Comparison of ENCODE assay signal across 8 cellular contexts in genomic region chr1:151534662-151535278, GRCh38. TPM values are rescaled to one million over a fixed set of nuclear protein-coding genes. Genes with fewer than 3 reads are reported as not detected.
DNase-seq lines count a peak whose midpoint lies in the region; ATAC-seq and TF ChIP-seq lines count a peak whose summit lies in the region.

No MANE protein-coding gene starts in this region.

- ATAC-seq in omental fat pad (ENCODE audit: low FRiP score) (no peak), HG03432 (IDR thresholded peaks at IDR 0.05; ENCODE audit: unreplicated experiment) (no peak)

- peak; percentile 99 for TF ChIP-seq CTCF in fibroblast of the aortic adventitia (IDR thresholded peaks at IDR 0.05; ENCODE audit: insufficient read depth, low read length)
- peak in 1 of 3 donors; percentile 33 for TF ChIP-seq CTCF in omental fat pad (IDR thresholded peaks at IDR 0.05)
- peak; percentile 73 to 84 for TF ChIP-seq CTCF in tibial artery (IDR thresholded peaks at IDR 0.05)

- H3K9me3 ChIP-seq in tibial artery: no peaks in the 10 kb centered on the region

- no peak overlapping the region for H3K4me3 ChIP-seq in fibroblast of the aortic adventitia (ENCODE audit: low read depth, low read length)
- no peak overlapping the region for H3K4me3 ChIP-seq in tibial artery

- DNase-seq in D341Med (ENCODE audit: low spot score) (peak; percentile 86), HUDEP-2 (lab: John Stamatoyannopoulos, UW; ENCODE audit: unreplicated experiment in 76 of 76) (peak in 68 of 76 experiments; percentile 8 to 86 (median 58)), RPMI7951 (ENCODE audit: low read depth) (peak; percentile 62), activated T-helper 1 cell treated with Interleukin-2 at 50 U/mL for 16 hours (ENCODE audit: low read depth) (peak; percentile 52), fibroblast of the aortic adventitia (ENCODE audit: low read depth) (peak; percentile 77), omental fat pad (ENCODE audit: low spot score) (peak; percentile 87), tibial artery (peak; percentile 79 to 82)

- H3K27me3 ChIP-seq in tibial artery: peaks cover 0 to 2% of the 10 kb centered on the region in 2 donors

- peaks cover 0 to 11% (median 0%) of the 10 kb centered on the region in 3 donors for H3K36me3 ChIP-seq in tibial artery

- no peak overlapping the region for H3K27ac ChIP-seq in tibial artery

- peaks cover 0 to 7% (median 3%) of the 10 kb centered on the region in 4 donors for H3K4me1 ChIP-seq in tibial artery

- intact Hi-C loops in tibial artery (cut with DNase I; ENCODE audit: low total_unique reads): loop anchor here (5.0 to 10.0 kb wide), 3 partner anchors 60 to 198 kb away; no protein-coding TSS in a partner anchor

RNA-seq across cellular contexts. Expression of gene TUFT1, which starts 5.3 kb away (rescaled TPM):
- 2.3 and 3.8 TPM in 2 replicates for total RNA-seq in RPMI7951 (2014; rRNA removed; shearing (Covaris generic))
- total RNA-seq in fibroblast of the aortic adventitia (ENCODE audit: low replicate concordance) (3.9 and 5.4 TPM in 2 replicates), omental fat pad (10 to 100 TPM in 1 of 4 donors, 1 to 10 TPM in 3; 5.0 to 12.8 (median 7.7) TPM)

RNA-seq across cellular contexts. Expression of gene CGN, which starts 23.6 kb away (rescaled TPM):
- total RNA-seq in RPMI7951 (2014; rRNA removed; shearing (Covaris generic)): under 0.01 and 0.10 TPM in 2 replicates
- total RNA-seq in fibroblast of the aortic adventitia (ENCODE audit: low replicate concordance): 0.09 and 1.1 TPM in 2 replicates
- total RNA-seq in omental fat pad: 10 to 100 TPM in 2 of 4 donors, 1 to 10 TPM in 1, under 1 TPM in 1; 0.32 to 44.6 (median 8.0) TPM
